ENCODE assay signal across 12 cellular contexts in genomic region chr18:78980777-78981651, GRCh38. TPM values are rescaled to one million over a fixed set of nuclear protein-coding genes. Genes with fewer than 3 reads are reported as not detected.
DNase-seq lines count a peak whose midpoint lies in the region; ATAC-seq, FAIRE-seq and TF ChIP-seq lines count a peak whose summit lies in the region.
"Had no signal": no experiment of that assay in that cellular context is flagged by ENCODE, and none has a peak within 500 bp of the region (broad histone marks: within the 10 kb centered on the region; RNA-seq: fewer than 3 reads in every experiment).

No MANE protein-coding gene starts in this region.

- CTCF ChIA-PET in naive thymus-derived CD4-positive, alpha-beta T cell (lab: Charles Lee), result no interaction called here
- CTCF ChIA-PET in HepG2 (lab: Yijun Ruan, JAX; ENCODE audit: low intra/inter-chr PET ratio, low total read pairs), result no interaction called here

- FAIRE-seq in HepG2 (lab: Jason Lieb, UNC) (no peak), RCC 7860 (lab: Jason Lieb, UNC) (no peak)

- peaks cover 0 to 5% (median 0%) of the 10 kb centered on the region in 7 donors for H3K9me3 Mint-ChIP-seq in CD4-positive, CD25-positive, alpha-beta regulatory T cell
- peaks cover 0 to 14% (median 5%) of the 10 kb centered on the region in 11 donors for H3K9me3 Mint-ChIP-seq in naive thymus-derived CD4-positive, alpha-beta T cell

- no TSS peak for BruUV-seq in HepG2 (replicated peaks; lab: Mats Ljungman, UMichigan)

- no peak for ATAC-seq in CD4-positive, CD25-positive, alpha-beta regulatory T cell (ENCODE audit: low read depth in 2 of 2)
- no peak for ATAC-seq in naive thymus-derived CD4-positive, alpha-beta T cell
- ATAC-seq in HepG2, result no peak

- TF ChIP-seq RAD21 in HepG2 (CRISPR knock-in tag; IDR thresholded peaks at IDR 0.05), result no peak

- in situ Hi-C loops in HAP-1 (cut with MboI; ENCODE audit: low sequenced_read_pairs) (loop anchor here (10.0 kb wide), 1 partner anchor 316 kb away; no protein-coding TSS in a partner anchor), HepG2 (cut with HindIII; ENCODE audit: extremely low pct_ligation_motif_present, low pct_unique_long_range_greater_than_20kb) (loop anchor here (10.0 to 25.0 kb wide), 3 partner anchors 319 to 1216 kb away; no protein-coding TSS in a partner anchor)

- peaks cover 4% of the 10 kb centered on the region for H3K4me1 ChIP-seq in CD4-positive, CD25-positive, alpha-beta regulatory T cell (ENCODE audit: control insufficient read depth, insufficient read depth, low read length, poor library complexity, severe bottlenecking)
- H3K4me1 ChIP-seq in HAP-1 (peaks cover 26% of the 10 kb centered on the region), HepG2 (ENCODE audit: insufficient read depth, low read length) (no peaks in the 10 kb centered on the region)
- no peaks in the 10 kb centered on the region for H3K4me1 ChIP-seq in naive thymus-derived CD4-positive, alpha-beta T cell (ENCODE audit: control insufficient read depth in 2 of 2, insufficient read depth in 2 of 2, low read length in 2 of 2)
- H3K4me1 ChIP-seq: parathyroid adenoma had no signal

- TF ChIP-seq POLR2A in HepG2 (IDR thresholded peaks at IDR 0.05; ENCODE audit: insufficient read depth in 1 of 2, low read depth in 2 of 2, low read length in 2 of 2), result no peak

- no peaks in the 10 kb centered on the region for H3K36me3 ChIP-seq in CD4-positive, CD25-positive, alpha-beta regulatory T cell (ENCODE audit: control insufficient read depth, insufficient read depth, low read length)
- H3K36me3 ChIP-seq in HAP-1 (replicated peaks), result no peaks in the 10 kb centered on the region; the same call in none of the 2 replicates
- no peaks in the 10 kb centered on the region for H3K36me3 ChIP-seq in naive thymus-derived CD4-positive, alpha-beta T cell (ENCODE audit: control insufficient read depth in 2 of 3, insufficient read depth in 3 of 3, low read length in 3 of 3)
- no peaks in the 10 kb centered on the region for H3K36me3 ChIP-seq in HepG2 (replicated peaks in 1 of 2; ENCODE audit: control insufficient read depth in 1 of 2, insufficient read depth in 2 of 2, low read length in 2 of 2)

- 50% methylated on average over 52 of the region's 78 CpGs for WGBS in HepG2 (ENCODE audit: low lambda C conversion rate)

- peaks cover 58% of the 10 kb centered on the region for H3K27me3 ChIP-seq in CD4-positive, CD25-positive, alpha-beta regulatory T cell (ENCODE audit: control insufficient read depth, insufficient read depth, low read length)
- H3K27me3 ChIP-seq in HAP-1 (ENCODE audit: low read depth) (no peaks in the 10 kb centered on the region), HepG2 (ENCODE audit: control insufficient read depth in 1 of 2, insufficient read depth in 2 of 2, low read length in 2 of 2) (peaks cover 0 to 9% of the 10 kb centered on the region in 2 experiments)
- peaks cover 6 to 15% of the 10 kb centered on the region in 2 donors for H3K27me3 ChIP-seq in naive thymus-derived CD4-positive, alpha-beta T cell (ENCODE audit: control insufficient read depth in 2 of 2, insufficient read depth in 2 of 2, low read length in 2 of 2)

- peaks cover 4 to 23% (median 6%) of the 10 kb centered on the region in 4 donors for H3K4me1 Mint-ChIP-seq in CD4-positive, CD25-positive, alpha-beta regulatory T cell
- H3K4me1 Mint-ChIP-seq in naive thymus-derived CD4-positive, alpha-beta T cell, result peaks cover 5 to 41% (median 21%) of the 10 kb centered on the region in 7 donors

- no peak overlapping the region for H3K4me3 ChIP-seq in CD4-positive, CD25-positive, alpha-beta regulatory T cell (ENCODE audit: low read depth, low read length)
- peak overlapping the region; percentile 77 for H3K4me3 ChIP-seq in HAP-1
- H3K4me3 ChIP-seq in coronary artery, result peak overlapping the region; percentile 49
- H3K4me3 ChIP-seq in naive thymus-derived CD4-positive, alpha-beta T cell (ENCODE audit: low read length), result no peak overlapping the region
- H3K4me3 ChIP-seq in HepG2 (replicated peaks in 1 of 3; ENCODE audit: insufficient read depth in 1 of 3, low read depth in 2 of 3, low read length in 3 of 3), result no peak overlapping the region

- H2AFZ ChIP-seq in HepG2 (ENCODE audit: low read length), result no peak overlapping the region
- H2AFZ ChIP-seq: parathyroid adenoma had no signal

- no peak overlapping the region for H3K9ac ChIP-seq in HepG2 (ENCODE audit: insufficient read depth, low read depth, low read length)
- H3K9ac ChIP-seq: parathyroid adenoma had no signal

- H3K27ac ChIP-seq in CD4-positive, CD25-positive, alpha-beta regulatory T cell (ENCODE audit: insufficient read depth, low read length, poor library complexity, severe bottlenecking), result no peak overlapping the region
- H3K27ac ChIP-seq in coronary artery (no peak overlapping the region), HepG2 (ENCODE audit: extremely low read length, insufficient read depth, low read length) (no peak overlapping the region)
- H3K27ac ChIP-seq in naive thymus-derived CD4-positive, alpha-beta T cell (ENCODE audit: low read depth, low read length), result no peak overlapping the region
- H3K27ac ChIP-seq: parathyroid adenoma had no signal

- TF ChIP-seq EP300 in HepG2 (IDR thresholded peaks at IDR 0.05; ENCODE audit: low read depth in 2 of 2, low read length in 2 of 2) (no peak), HepG2 (CRISPR knock-in tag; IDR thresholded peaks at IDR 0.05; ENCODE audit: borderline replicate concordance) (no peak)

- POLR2A ChIA-PET in naive thymus-derived CD4-positive, alpha-beta T cell (lab: Charles Lee), result no interaction called here
- POLR2A ChIA-PET in HepG2 (lab: Yijun Ruan, JAX), result no interaction called here

- TF ChIP-seq CTCF in coronary artery (IDR thresholded peaks at IDR 0.05), result no peak
- no peak for TF ChIP-seq CTCF in HepG2 (CRISPR knock-in tag; IDR thresholded peaks at IDR 0.05)

- no peaks in the 10 kb centered on the region for H3K9me3 ChIP-seq in CD4-positive, CD25-positive, alpha-beta regulatory T cell (ENCODE audit: control insufficient read depth in 2 of 2, low read length in 2 of 2)
- H3K9me3 ChIP-seq in HAP-1, result no peaks in the 10 kb centered on the region; the same call in 1 of the 2 replicates
- no peaks in the 10 kb centered on the region for H3K9me3 ChIP-seq in naive thymus-derived CD4-positive, alpha-beta T cell (ENCODE audit: control insufficient read depth in 2 of 3, low read length in 3 of 3)
- H3K9me3 ChIP-seq in HepG2 (ENCODE audit: low read length), result no peaks in the 10 kb centered on the region

- intact Hi-C loops in naive thymus-derived CD4-positive, alpha-beta T cell (cut with micrococcal nuclease), result no loop called here
- intact Hi-C loops in HepG2 (cut with micrococcal nuclease; ENCODE audit: unreplicated experiment), result no loop called here

- DNase-seq in CD4-positive, CD25-positive, alpha-beta regulatory T cell, result no peak
- DNase-seq in HAP-1 (ENCODE audit: low spot score in 2 of 2) (peak in 1 of 2 experiments; percentile 63), coronary artery (ENCODE audit: low spot score) (no peak), HepG2 (ENCODE audit: low spot score) (no peak), RCC 7860 (ENCODE audit: low spot score) (no peak), dedifferentiated amniotic fluid mesenchymal stem cell (ENCODE audit: extremely low spot score) (no peak), SKM-1 (lab: John Stamatoyannopoulos, UW; ENCODE audit: unreplicated experiment) (no peak)
- DNase-seq in naive thymus-derived CD4-positive, alpha-beta T cell, result no peak
- DNase-seq: aorta, T1000 had no signal

- H3K27me3 Mint-ChIP-seq in CD4-positive, CD25-positive, alpha-beta regulatory T cell, result peaks cover 73% of the 10 kb centered on the region
- peaks cover 66 to 74% (median 71%) of the 10 kb centered on the region in 5 donors for H3K27me3 Mint-ChIP-seq in naive thymus-derived CD4-positive, alpha-beta T cell

- no peaks in the 10 kb centered on the region for H3K36me3 Mint-ChIP-seq in CD4-positive, CD25-positive, alpha-beta regulatory T cell
- peaks cover 0 to 10% (median 5%) of the 10 kb centered on the region in 5 donors for H3K36me3 Mint-ChIP-seq in naive thymus-derived CD4-positive, alpha-beta T cell

- H4K20me1 ChIP-seq in HepG2 (ENCODE audit: insufficient read depth, low read length), result no peaks in the 10 kb centered on the region

- no peak overlapping the region for H3K4me2 ChIP-seq in HepG2 (ENCODE audit: low read depth, low read length)

- no peak overlapping the region for H3K27ac Mint-ChIP-seq in CD4-positive, CD25-positive, alpha-beta regulatory T cell
- peak overlapping the region in 1 of 9 donors; percentile 87 for H3K27ac Mint-ChIP-seq in naive thymus-derived CD4-positive, alpha-beta T cell

- H3K79me2 ChIP-seq in HepG2 (ENCODE audit: insufficient read depth, low read length), result no peaks in the 10 kb centered on the region
- H3K79me2 ChIP-seq: parathyroid adenoma had no signal

- peak overlapping the region; percentile 28 to 70 (median 50) for H3K4me3 Mint-ChIP-seq in CD4-positive, CD25-positive, alpha-beta regulatory T cell
- peak overlapping the region in 9 of 10 donors; percentile 4 to 79 (median 63) for H3K4me3 Mint-ChIP-seq in naive thymus-derived CD4-positive, alpha-beta T cell

RNA-seq across cellular contexts. Expression of gene SALL3, which starts 1.4 kb away (rescaled TPM):
- total RNA-seq in CD4-positive, CD25-positive, alpha-beta regulatory T cell, result not detected
- polyA plus RNA-seq in CD4-positive, CD25-positive, alpha-beta regulatory T cell, result not detected
- total RNA-seq in naive thymus-derived CD4-positive, alpha-beta T cell, result not detected
- not detected for polyA plus RNA-seq in naive thymus-derived CD4-positive, alpha-beta T cell
- total RNA-seq in HepG2 (2016; rRNA removed; fragmentation: Illumina TruSeq; extraction: Trizol), result not detected in 2 replicates
- not detected in 2 replicates for total RNA-seq in HepG2 (2016; cell fraction: cytosol; rRNA removed; fragmentation: Illumina TruSeq; extraction: Trizol; ENCODE audit: low read depth)
- not detected in 2 replicates for total RNA-seq in HepG2 (2016; cell fraction: insoluble cytoplasmic fraction; rRNA removed; fragmentation: Illumina TruSeq; extraction: Trizol)
- not detected in 2 replicates for total RNA-seq in HepG2 (2016; cell fraction: membrane; rRNA removed; fragmentation: Illumina TruSeq; extraction: Trizol)
- not detected in 2 replicates for total RNA-seq in HepG2 (2016; cell fraction: nucleus; rRNA removed; fragmentation: Illumina TruSeq; extraction: Trizol)
- not detected in 2 replicates for polyA plus RNA-seq in HepG2 (2011; rRNA removed)
- polyA plus RNA-seq in HepG2 (2011; cell fraction: cytosol; rRNA removed), result not detected in 2 replicates
- polyA plus RNA-seq in HepG2 (2011; cell fraction: nucleus; rRNA removed), result not detected in 2 replicates
- not detected in 2 replicates for polyA plus RNA-seq in HepG2 (2012)
- not detected in 2 replicates for polyA plus RNA-seq in HepG2 (2016; cell fraction: cytosol; fragmentation: Illumina TruSeq; extraction: Trizol; ENCODE audit: low read depth)
- not detected in 2 replicates for polyA plus RNA-seq in HepG2 (2016; cell fraction: insoluble cytoplasmic fraction; fragmentation: Illumina TruSeq; extraction: Trizol; ENCODE audit: low read depth)
- not detected in 2 replicates for polyA plus RNA-seq in HepG2 (2016; cell fraction: membrane; fragmentation: Illumina TruSeq; extraction: Trizol; ENCODE audit: low read depth)
- not detected in 2 replicates for polyA plus RNA-seq in HepG2 (2016; cell fraction: nucleus; fragmentation: Illumina TruSeq; extraction: Trizol; ENCODE audit: insufficient read depth, low read depth)
- not detected in 2 replicates for polyA minus RNA-seq in HepG2 (2011; rRNA and poly(A)+ RNA removed; ENCODE audit: low replicate concordance)
- polyA minus RNA-seq in HepG2 (2011; cell fraction: cytosol; rRNA and poly(A)+ RNA removed), result not detected in 2 replicates
- not detected in 2 replicates for polyA minus RNA-seq in HepG2 (2011; cell fraction: nucleus; rRNA and poly(A)+ RNA removed)
- total RNA-seq: HT1080 had no signal
- polyA plus RNA-seq: aorta had no signal

Comparison
In these comparisons a context has a peak if more than half of its experiments do, and no peak if none do; other contexts are left out.
1. H3K4me3 ChIP-seq: peak in HAP-1 (single experiment) and coronary artery (single experiment); none in CD4-positive, CD25-positive, alpha-beta regulatory T cell (single experiment), naive thymus-derived CD4-positive, alpha-beta T cell (single experiment) and HepG2 (0 of 3).